Comparison of ENCODE assay signal across 16 cellular contexts in genomic region chr20:51221103-51221502, GRCh38.
"Had no signal": no experiment of that assay in that cellular context is flagged by ENCODE, and none has a peak within 500 bp of the region (broad histone marks: within the 10 kb centered on the region; RNA-seq: fewer than 3 reads in every experiment).

No MANE protein-coding gene starts in this region.

- H3K27ac Mint-ChIP-seq: activated naive CD4-positive, alpha-beta T cell treated with anti-CD3 and anti-CD28 coated beads, Interleukin-2, amount 10 ng/mL, durations not matched to agents 7 days and 5 days had no signal

- H3K27ac ChIP-seq: body of pancreas, stomach, testis, uterus had no signal

- H3K36me3 Mint-ChIP-seq: activated naive CD4-positive, alpha-beta T cell treated with anti-CD3 and anti-CD28 coated beads, Interleukin-2, amount 10 ng/mL, durations not matched to agents 7 days and 5 days had no signal

- DNase-seq: activated CD4-positive, alpha-beta T cell treated with anti-CD3 and anti-CD28 coated beads, Interleukin-2, amount 50 U/mL, for 4 hours; activated naive CD4-positive, alpha-beta T cell treated with anti-CD3 and anti-CD28 coated beads, Interleukin-2, amount 10 ng/mL, durations not matched to agents 7 days and 5 days; activated T-cell treated with anti-CD3 and anti-CD28 coated beads for 4 hours; amniotic stem cell; body of pancreas; cortex of kidney; effector CD4-positive, alpha-beta T cell; foreskin melanocyte; stomach; SW 1271; T-helper 9 cell; testis; uterus had no signal

- H3K27me3 ChIP-seq: body of pancreas, testis, uterus had no signal

- H3K4me3 ChIP-seq: body of pancreas, stomach, uterus had no signal

- H3K4me1 ChIP-seq: body of pancreas, stomach, testis, uterus had no signal

- ATAC-seq: activated CD4-positive, CD25-positive, alpha-beta regulatory T cell treated with anti-CD3 and anti-CD28 coated beads, Interleukin-2, amount 50 U/mL, for 24 hours; body of pancreas; sciatic nerve had no signal

- H3K4me3 Mint-ChIP-seq: activated naive CD4-positive, alpha-beta T cell treated with anti-CD3 and anti-CD28 coated beads, Interleukin-2, amount 10 ng/mL, durations not matched to agents 7 days and 5 days; central memory CD8-positive, alpha-beta T cell had no signal

- H3K9me3 ChIP-seq: body of pancreas, testis, uterus had no signal

- H3K36me3 ChIP-seq: stomach, uterus had no signal
